In the genomic region with DNA sequence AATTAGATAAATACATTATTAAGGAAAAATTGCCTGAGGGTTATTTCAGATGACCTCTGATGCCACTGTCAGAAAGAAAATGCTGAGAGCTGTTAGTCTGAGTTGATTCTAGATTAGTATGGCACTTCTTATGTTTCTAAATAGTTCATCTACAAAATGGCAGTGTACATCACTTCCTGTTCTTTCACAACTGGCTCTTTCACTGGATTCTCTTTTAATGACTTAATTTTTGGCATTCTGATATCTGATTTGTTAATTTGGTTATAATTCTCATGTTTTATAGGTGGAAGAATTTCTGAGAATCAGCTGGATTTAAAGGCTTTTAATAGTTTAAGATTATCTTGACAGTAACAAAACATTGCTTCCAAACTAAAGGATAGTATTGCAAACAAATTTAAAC, we compare ENCODE assay signal across 10 cellular contexts. TPM values are rescaled to one million over a fixed set of nuclear protein-coding genes. Genes with fewer than 3 reads are reported as not detected.
DNase-seq lines count a peak whose midpoint lies in the region; ATAC-seq, FAIRE-seq and TF ChIP-seq lines count a peak whose summit lies in the region.
"Had no signal": no experiment of that assay in that cellular context is flagged by ENCODE, and none has a peak within 500 bp of the region (broad histone marks: within the 10 kb centered on the region; RNA-seq: fewer than 3 reads in every experiment).

No MANE protein-coding gene starts in this region.

- H3K36me3 Mint-ChIP-seq in activated naive CD8-positive, alpha-beta T cell: peaks cover 4% of the 10 kb centered on the region
- no peaks in the 10 kb centered on the region for H3K36me3 Mint-ChIP-seq in activated naive CD8-positive, alpha-beta T cell treated with anti-CD3 and anti-CD28 coated beads, Interleukin-2, amount 50 U/mL, for 24 hours (ENCODE audit: low read depth)
- H3K36me3 Mint-ChIP-seq in activated CD8-positive, alpha-beta T cell treated with anti-CD3 and anti-CD28 coated beads for 36 hours (ENCODE audit: low read depth): peaks cover 19% of the 10 kb centered on the region

- H3K4me1 ChIP-seq in iPS-20b (ENCODE audit: insufficient read depth, low read length): peaks cover 11% of the 10 kb centered on the region; the same call in 1 of the 2 replicates
- H3K4me1 ChIP-seq in tibial nerve: peaks cover 0 to 42% (median 27%) of the 10 kb centered on the region in 4 donors

- TF ChIP-seq EP300 in tibial nerve (IDR thresholded peaks at IDR 0.05): no peak

- H3K9me3 ChIP-seq in iPS-20b (ENCODE audit: insufficient read depth, low read depth, low read length) (no peaks in the 10 kb centered on the region), tibial nerve (no peaks in the 10 kb centered on the region)

- no peak for TF ChIP-seq CTCF in activated CD8-positive, alpha-beta T cell treated with anti-CD3 and anti-CD28 coated beads for 36 hours (IDR thresholded peaks at IDR 0.05)
- TF ChIP-seq CTCF in tibial nerve (IDR thresholded peaks at IDR 0.05): no peak

- ATAC-seq in activated naive CD8-positive, alpha-beta T cell treated with anti-CD3 and anti-CD28 coated beads, Interleukin-2, amount 50 U/mL, for 24 hours: no peak
- no peak for ATAC-seq in activated CD8-positive, alpha-beta T cell treated with anti-CD3 and anti-CD28 coated beads for 36 hours
- ATAC-seq in HG03571 (IDR thresholded peaks at IDR 0.05; ENCODE audit: unreplicated experiment) (no peak), HG03520 (IDR thresholded peaks at IDR 0.05; ENCODE audit: unreplicated experiment) (no peak)
- ATAC-seq: activated CD4-positive, CD25-positive, alpha-beta regulatory T cell treated with anti-CD3 and anti-CD28 coated beads, Interleukin-2, amount 50 U/mL, for 24 hours had no signal

- H3K9me3 Mint-ChIP-seq in activated naive CD8-positive, alpha-beta T cell (ENCODE audit: low read depth): no peaks in the 10 kb centered on the region
- H3K9me3 Mint-ChIP-seq in activated naive CD8-positive, alpha-beta T cell treated with anti-CD3 and anti-CD28 coated beads, Interleukin-2, amount 50 U/mL, for 24 hours: no peaks in the 10 kb centered on the region
- no peaks in the 10 kb centered on the region for H3K9me3 Mint-ChIP-seq in activated CD8-positive, alpha-beta T cell treated with anti-CD3 and anti-CD28 coated beads for 36 hours

- H3K27ac ChIP-seq in iPS-20b (ENCODE audit: low read length) (no peak overlapping the region), tibial nerve (peak overlapping the region; percentile 37 to 97 (median 64))

- H3K9ac ChIP-seq in iPS-20b (ENCODE audit: low read depth, low read length): 0 out of 2 replicates have a peak overlapping the region, but pooled peaks have one; percentile 13

- peak overlapping the region; percentile 95 for H3K4me3 Mint-ChIP-seq in activated naive CD8-positive, alpha-beta T cell
- H3K4me3 Mint-ChIP-seq in activated naive CD8-positive, alpha-beta T cell treated with anti-CD3 and anti-CD28 coated beads, Interleukin-2, amount 50 U/mL, for 24 hours: no peak overlapping the region
- H3K4me3 Mint-ChIP-seq in activated CD8-positive, alpha-beta T cell treated with anti-CD3 and anti-CD28 coated beads for 36 hours: no peak overlapping the region

- FAIRE-seq in GM12892 (lab: Jason Lieb, UNC): no peak
- FAIRE-seq: colon had no signal

- intact Hi-C loops in activated CD8-positive, alpha-beta T cell treated with anti-CD3 and anti-CD28 coated beads for 36 hours (cut with micrococcal nuclease): no loop called here

- DNase-seq in activated naive CD8-positive, alpha-beta T cell treated with anti-CD3 and anti-CD28 coated beads, Interleukin-2, amount 50 U/mL, for 24 hours: no peak
- DNase-seq in activated CD8-positive, alpha-beta T cell treated with anti-CD3 and anti-CD28 coated beads for 36 hours: no peak
- DNase-seq in tibial nerve (ENCODE audit: low spot score in 2 of 2): no peak
- no peak for DNase-seq in GM12892 (ENCODE audit: insufficient read length)

- TF ChIP-seq POLR2A in tibial nerve (IDR thresholded peaks at IDR 0.05) (no peak), GM12892 (IDR thresholded peaks at IDR 0.05; ENCODE audit: low read depth, low read length) (no peak)

- peaks cover 47% of the 10 kb centered on the region for H3K4me1 Mint-ChIP-seq in activated naive CD8-positive, alpha-beta T cell (ENCODE audit: low read depth)
- H3K4me1 Mint-ChIP-seq in activated naive CD8-positive, alpha-beta T cell treated with anti-CD3 and anti-CD28 coated beads, Interleukin-2, amount 50 U/mL, for 24 hours: peaks cover 39% of the 10 kb centered on the region
- H3K4me1 Mint-ChIP-seq in activated CD8-positive, alpha-beta T cell treated with anti-CD3 and anti-CD28 coated beads for 36 hours (ENCODE audit: low read depth): peaks cover 33% of the 10 kb centered on the region

- H3K27me3 Mint-ChIP-seq in activated naive CD8-positive, alpha-beta T cell: no peaks in the 10 kb centered on the region
- no peaks in the 10 kb centered on the region for H3K27me3 Mint-ChIP-seq in activated naive CD8-positive, alpha-beta T cell treated with anti-CD3 and anti-CD28 coated beads, Interleukin-2, amount 50 U/mL, for 24 hours
- H3K27me3 Mint-ChIP-seq in activated CD8-positive, alpha-beta T cell treated with anti-CD3 and anti-CD28 coated beads for 36 hours: no peaks in the 10 kb centered on the region

- H3K4me3 ChIP-seq in iPS-20b (ENCODE audit: low read length) (no peak overlapping the region; the same call in 1 of the 2 replicates), tibial nerve (no peak overlapping the region)

- H3K27ac Mint-ChIP-seq in activated naive CD8-positive, alpha-beta T cell: peak overlapping the region; percentile 18
- no peak overlapping the region for H3K27ac Mint-ChIP-seq in activated naive CD8-positive, alpha-beta T cell treated with anti-CD3 and anti-CD28 coated beads, Interleukin-2, amount 50 U/mL, for 24 hours
- peak overlapping the region; percentile 57 for H3K27ac Mint-ChIP-seq in activated CD8-positive, alpha-beta T cell treated with anti-CD3 and anti-CD28 coated beads for 36 hours

- no peaks in the 10 kb centered on the region for H3K27me3 ChIP-seq in iPS-20b (ENCODE audit: insufficient read depth, low read length)
- no peaks in the 10 kb centered on the region for H3K27me3 ChIP-seq in tibial nerve

- POLR2A ChIA-PET in activated CD8-positive, alpha-beta T cell treated with anti-CD3 and anti-CD28 coated beads for 36 hours (lab: Charles Lee): interaction anchor here (0.7 to 0.9 kb wide), 2 partner anchors 174 to 442 kb away, joined by 3 to 4 read pairs; a partner anchor contains a TSS

- CTCF ChIA-PET in activated CD8-positive, alpha-beta T cell treated with anti-CD3 and anti-CD28 coated beads for 36 hours (lab: Charles Lee): interaction anchor here (1.2 to 1.9 kb wide), 3 partner anchors 9 to 180 kb away, joined by 3 to 14 read pairs (median 4); no protein-coding TSS in a partner anchor

- H3K36me3 ChIP-seq in iPS-20b (ENCODE audit: insufficient read depth, low read depth, low read length) (peaks cover 13% of the 10 kb centered on the region; the same call in 1 of the 2 replicates), tibial nerve (peaks cover 0 to 5% (median 0%) of the 10 kb centered on the region in 3 donors)

RNA-seq across cellular contexts. Expression of a gene that starts 3.3 kb away (rescaled TPM):
- 10 to 100 TPM; 33.5 to 34.6 TPM for total RNA-seq in activated CD8-positive, alpha-beta T cell treated with anti-CD3 and anti-CD28 coated beads for 36 hours
- 10 to 100 TPM; 63.0 to 86.1 (median 73.7) TPM for total RNA-seq in tibial nerve
- 11.3 TPM for polyA plus RNA-seq in GM12892 (2012; ENCODE audit: missing spikeins)
